ENCODE assay signal across 1 cellular context in genomic region chr3:30289324-30289723, GRCh38.
A peak's percentile ranks its signal among the peaks of the same experiment; 100 is the strongest.
TF ChIP-seq lines count a peak whose summit lies in the region.

No MANE protein-coding gene starts in this region.

TF ChIP-seq in HepG2, 621 proteins besides CTCF, POLR2A, EP300 and RAD21 (continued from another document):
- TF ChIP-seq ZNF816 (CRISPR knock-in tag; IDR thresholded peaks at IDR 0.05; ENCODE audit: borderline replicate concordance) (0 out of 2 replicates have a peak, but pooled peaks have one; percentile 65), GATAD2A (CRISPR knock-in tag; IDR thresholded peaks at IDR 0.05) (peak; percentile 93), HBP1 (CRISPR knock-in tag; IDR thresholded peaks at IDR 0.05; ENCODE audit: low read depth) (0 out of 2 replicates have a peak, but pooled peaks have one; percentile 57), IRF2 (CRISPR knock-in tag; IDR thresholded peaks at IDR 0.05) (peak; percentile 64; the same call in 1 of the 2 replicates), ATF1 (CRISPR knock-in tag; IDR thresholded peaks at IDR 0.05) (peak; percentile 68), ZNF557 (CRISPR knock-in tag; IDR thresholded peaks at IDR 0.05) (no peak), ZNF674 (CRISPR knock-in tag; IDR thresholded peaks at IDR 0.05; ENCODE audit: low read depth) (no peak), ZNF124 (CRISPR knock-in tag; IDR thresholded peaks at IDR 0.05) (peak; percentile 51), ZFP82 (CRISPR knock-in tag; IDR thresholded peaks at IDR 0.05; ENCODE audit: borderline replicate concordance) (no peak), ELF1 (CRISPR knock-in tag; IDR thresholded peaks at IDR 0.05) (peak; percentile 71), HMG20A (CRISPR knock-in tag; IDR thresholded peaks at IDR 0.05; ENCODE audit: borderline replicate concordance) (peak; percentile 77; the same call in 1 of the 2 replicates), HNF1A (IDR thresholded peaks at IDR 0.05; ENCODE audit: low read depth) (0 out of 2 replicates have a peak, but pooled peaks have one; percentile 28), HNF1A (CRISPR knock-in tag; IDR thresholded peaks at IDR 0.05; ENCODE audit: borderline replicate concordance) (peak; percentile 45; the same call in 1 of the 2 replicates), NR2F6 (IDR thresholded peaks at IDR 0.05) (no peak), NR2F6 (CRISPR knock-in tag; IDR thresholded peaks at IDR 0.05) (peak; percentile 72; the same call in 1 of the 2 replicates), ZNF878 (CRISPR knock-in tag; IDR thresholded peaks at IDR 0.05) (peak; percentile 74; the same call in 1 of the 2 replicates), SOX5 (CRISPR knock-in tag; IDR thresholded peaks at IDR 0.05; ENCODE audit: borderline replicate concordance) (peak; percentile 85)
- TF ChIP-seq, protein P1, sequence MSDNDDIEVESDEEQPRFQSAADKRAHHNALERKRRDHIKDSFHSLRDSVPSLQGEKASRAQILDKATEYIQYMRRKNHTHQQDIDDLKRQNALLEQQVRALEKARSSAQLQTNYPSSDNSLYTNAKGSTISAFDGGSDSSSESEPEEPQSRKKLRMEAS (IDR thresholded peaks at IDR 0.05): peak; percentile 58; the same call in 1 of the 2 replicates
- TF ChIP-seq, protein P2, sequence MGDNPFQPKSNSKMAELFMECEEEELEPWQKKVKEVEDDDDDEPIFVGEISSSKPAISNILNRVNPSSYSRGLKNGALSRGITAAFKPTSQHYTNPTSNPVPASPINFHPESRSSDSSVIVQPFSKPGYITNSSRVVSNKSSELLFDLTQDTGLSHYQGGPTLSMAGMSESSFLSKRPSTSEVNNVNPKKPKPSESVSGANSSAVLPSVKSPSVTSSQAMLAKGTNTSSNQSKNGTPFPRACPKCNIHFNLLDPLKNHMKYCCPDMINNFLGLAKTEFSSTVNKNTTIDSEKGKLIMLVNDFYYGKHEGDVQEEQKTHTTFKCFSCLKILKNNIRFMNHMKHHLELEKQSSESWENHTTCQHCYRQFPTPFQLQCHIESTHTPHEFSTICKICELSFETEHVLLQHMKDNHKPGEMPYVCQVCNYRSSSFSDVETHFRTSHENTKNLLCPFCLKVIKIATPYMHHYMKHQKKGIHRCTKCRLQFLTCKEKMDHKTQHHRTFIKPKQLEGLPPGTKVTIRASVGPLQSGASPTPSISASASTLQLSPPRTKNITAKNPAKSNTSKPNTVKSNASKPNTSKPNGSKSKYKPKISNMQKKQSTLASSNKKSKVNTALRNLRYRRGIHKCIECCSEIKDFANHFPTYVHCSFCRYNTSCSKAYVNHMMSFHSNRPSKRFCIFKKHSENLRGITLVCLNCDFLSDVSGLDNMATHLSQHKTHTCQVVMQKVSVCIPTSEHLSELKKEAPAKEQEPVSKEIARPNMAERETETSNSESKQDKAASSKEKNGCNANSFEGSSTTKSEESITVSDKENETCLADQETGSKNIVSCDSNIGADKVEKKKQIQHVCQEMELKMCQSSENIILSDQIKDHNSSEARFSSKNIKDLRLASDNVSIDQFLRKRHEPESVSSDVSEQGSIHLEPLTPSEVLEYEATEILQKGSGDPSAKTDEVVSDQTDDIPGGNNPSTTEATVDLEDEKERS (CRISPR knock-in tag; IDR thresholded peaks at IDR 0.05): 0 out of 2 replicates have a peak, but pooled peaks have one; percentile 55
- TF ChIP-seq, protein P3, sequence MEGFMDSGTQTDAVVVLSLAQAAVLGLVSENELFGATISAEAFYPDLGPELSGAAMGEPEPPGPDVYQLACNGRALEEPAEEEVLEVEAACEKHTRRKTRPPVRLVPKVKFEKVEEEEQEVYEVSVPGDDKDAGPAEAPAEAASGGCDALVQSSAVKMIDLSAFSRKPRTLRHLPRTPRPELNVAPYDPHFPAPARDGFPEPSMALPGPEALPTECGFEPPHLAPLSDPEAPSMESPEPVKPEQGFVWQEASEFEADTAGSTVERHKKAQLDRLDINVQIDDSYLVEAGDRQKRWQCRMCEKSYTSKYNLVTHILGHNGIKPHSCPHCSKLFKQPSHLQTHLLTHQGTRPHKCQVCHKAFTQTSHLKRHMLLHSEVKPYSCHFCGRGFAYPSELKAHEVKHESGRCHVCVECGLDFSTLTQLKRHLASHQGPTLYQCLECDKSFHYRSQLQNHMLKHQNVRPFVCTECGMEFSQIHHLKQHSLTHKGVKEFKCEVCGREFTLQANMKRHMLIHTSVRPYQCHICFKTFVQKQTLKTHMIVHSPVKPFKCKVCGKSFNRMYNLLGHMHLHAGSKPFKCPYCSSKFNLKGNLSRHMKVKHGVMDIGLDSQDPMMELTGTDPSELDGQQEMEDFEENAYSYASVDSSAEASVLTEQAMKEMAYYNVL (CRISPR knock-in tag; IDR thresholded peaks at IDR 0.05; ENCODE audit: borderline replicate concordance): no peak
